In the genomic region with DNA sequence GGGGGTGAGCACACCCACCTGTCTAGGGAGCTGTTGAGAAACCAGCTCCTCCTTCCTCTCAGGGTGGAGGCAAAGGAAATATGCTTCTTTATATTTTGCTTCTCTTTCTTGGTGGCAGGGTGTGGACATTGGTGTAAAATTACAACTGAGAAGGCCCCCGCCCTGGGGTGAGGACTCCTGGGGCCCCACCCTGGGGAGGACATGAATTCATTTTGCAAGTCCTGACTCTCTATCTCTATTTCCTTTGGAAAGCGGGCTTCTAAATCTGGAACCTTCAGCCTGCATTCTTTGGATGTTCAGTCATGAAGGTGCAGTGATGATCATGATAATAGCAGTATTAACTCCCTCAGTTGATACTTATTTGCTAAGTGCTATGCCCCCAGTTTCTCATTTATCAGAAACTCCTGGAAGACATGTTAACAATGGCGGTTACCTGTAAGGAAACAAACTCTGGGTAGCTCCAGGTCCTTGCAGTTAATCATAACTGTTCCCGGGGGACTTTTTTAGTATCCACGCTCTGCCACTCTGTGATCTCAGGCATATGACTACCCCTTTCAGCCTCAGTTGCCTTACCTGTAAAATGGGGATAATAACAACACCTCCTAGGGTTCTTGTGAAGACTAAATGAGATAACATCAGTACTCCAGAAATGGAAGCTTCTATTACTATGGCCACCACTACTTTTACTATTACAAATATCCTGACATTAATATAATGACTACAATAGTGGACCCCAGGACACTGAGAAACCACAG, we compare ENCODE assay signal across 2 cellular contexts.
TF ChIP-seq lines count a peak whose summit lies in the region.

No MANE protein-coding gene starts in this region.

TF ChIP-seq in SK-N-SH, 30 proteins besides CTCF, POLR2A, EP300 and RAD21 (continued from another document):
- no peak for TF ChIP-seq IRF3 (IDR thresholded peaks at IDR 0.05; ENCODE audit: low read depth, low read length)
- no peak for TF ChIP-seq TCF12 (IDR thresholded peaks at IDR 0.05)
- TF ChIP-seq PBX3 (IDR thresholded peaks at IDR 0.05), result no peak

TF ChIP-seq in SK-N-SH treated with all-trans-retinoic acid at 6 μM for 48 hours, 23 proteins besides CTCF, POLR2A, EP300 and RAD21:
- TF ChIP-seq, protein P1, sequence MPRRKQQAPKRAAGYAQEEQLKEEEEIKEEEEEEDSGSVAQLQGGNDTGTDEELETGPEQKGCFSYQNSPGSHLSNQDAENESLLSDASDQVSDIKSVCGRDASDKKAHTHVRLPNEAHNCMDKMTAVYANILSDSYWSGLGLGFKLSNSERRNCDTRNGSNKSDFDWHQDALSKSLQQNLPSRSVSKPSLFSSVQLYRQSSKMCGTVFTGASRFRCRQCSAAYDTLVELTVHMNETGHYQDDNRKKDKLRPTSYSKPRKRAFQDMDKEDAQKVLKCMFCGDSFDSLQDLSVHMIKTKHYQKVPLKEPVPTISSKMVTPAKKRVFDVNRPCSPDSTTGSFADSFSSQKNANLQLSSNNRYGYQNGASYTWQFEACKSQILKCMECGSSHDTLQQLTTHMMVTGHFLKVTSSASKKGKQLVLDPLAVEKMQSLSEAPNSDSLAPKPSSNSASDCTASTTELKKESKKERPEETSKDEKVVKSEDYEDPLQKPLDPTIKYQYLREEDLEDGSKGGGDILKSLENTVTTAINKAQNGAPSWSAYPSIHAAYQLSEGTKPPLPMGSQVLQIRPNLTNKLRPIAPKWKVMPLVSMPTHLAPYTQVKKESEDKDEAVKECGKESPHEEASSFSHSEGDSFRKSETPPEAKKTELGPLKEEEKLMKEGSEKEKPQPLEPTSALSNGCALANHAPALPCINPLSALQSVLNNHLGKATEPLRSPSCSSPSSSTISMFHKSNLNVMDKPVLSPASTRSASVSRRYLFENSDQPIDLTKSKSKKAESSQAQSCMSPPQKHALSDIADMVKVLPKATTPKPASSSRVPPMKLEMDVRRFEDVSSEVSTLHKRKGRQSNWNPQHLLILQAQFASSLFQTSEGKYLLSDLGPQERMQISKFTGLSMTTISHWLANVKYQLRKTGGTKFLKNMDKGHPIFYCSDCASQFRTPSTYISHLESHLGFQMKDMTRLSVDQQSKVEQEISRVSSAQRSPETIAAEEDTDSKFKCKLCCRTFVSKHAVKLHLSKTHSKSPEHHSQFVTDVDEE (CRISPR knock-in tag; IDR thresholded peaks at IDR 0.05), result no peak
- TF ChIP-seq ZNF70 (CRISPR knock-in tag; IDR thresholded peaks at IDR 0.05), result no peak
- TF ChIP-seq GLIS3 (CRISPR knock-in tag; IDR thresholded peaks at IDR 0.05), result no peak
- no peak for TF ChIP-seq ZC3H10 (CRISPR knock-in tag; IDR thresholded peaks at IDR 0.05)
- no peak for TF ChIP-seq ZFP30 (CRISPR knock-in tag; IDR thresholded peaks at IDR 0.05)
- no peak for TF ChIP-seq BACH2 (CRISPR knock-in tag; IDR thresholded peaks at IDR 0.05; ENCODE audit: borderline replicate concordance)
- TF ChIP-seq RARB (CRISPR knock-in tag; IDR thresholded peaks at IDR 0.05), result no peak
- no peak for TF ChIP-seq ZNF8 (CRISPR knock-in tag; IDR thresholded peaks at IDR 0.05)
- no peak for TF ChIP-seq PPARA (CRISPR knock-in tag; IDR thresholded peaks at IDR 0.05; ENCODE audit: borderline replicate concordance)
- TF ChIP-seq, protein P2, sequence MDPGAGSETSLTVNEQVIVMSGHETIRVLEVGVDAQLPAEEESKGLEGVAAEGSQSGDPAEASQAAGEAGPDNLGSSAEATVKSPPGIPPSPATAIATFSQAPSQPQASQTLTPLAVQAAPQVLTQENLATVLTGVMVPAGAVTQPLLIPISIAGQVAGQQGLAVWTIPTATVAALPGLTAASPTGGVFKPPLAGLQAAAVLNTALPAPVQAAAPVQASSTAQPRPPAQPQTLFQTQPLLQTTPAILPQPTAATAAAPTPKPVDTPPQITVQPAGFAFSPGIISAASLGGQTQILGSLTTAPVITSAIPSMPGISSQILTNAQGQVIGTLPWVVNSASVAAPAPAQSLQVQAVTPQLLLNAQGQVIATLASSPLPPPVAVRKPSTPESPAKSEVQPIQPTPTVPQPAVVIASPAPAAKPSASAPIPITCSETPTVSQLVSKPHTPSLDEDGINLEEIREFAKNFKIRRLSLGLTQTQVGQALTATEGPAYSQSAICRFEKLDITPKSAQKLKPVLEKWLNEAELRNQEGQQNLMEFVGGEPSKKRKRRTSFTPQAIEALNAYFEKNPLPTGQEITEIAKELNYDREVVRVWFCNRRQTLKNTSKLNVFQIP (CRISPR knock-in tag; IDR thresholded peaks at IDR 0.05; ENCODE audit: borderline replicate concordance, low read depth), result no peak
- no peak for TF ChIP-seq TOX (CRISPR knock-in tag; IDR thresholded peaks at IDR 0.05; ENCODE audit: borderline replicate concordance)
- TF ChIP-seq OSR1 (CRISPR knock-in tag; IDR thresholded peaks at IDR 0.05), result no peak
